25 cellular contexts compared by ENCODE assay signal in genomic region chr17:21003007-21003621, GRCh38. TPM values are rescaled to one million over a fixed set of nuclear protein-coding genes. Genes with fewer than 3 reads are reported as not detected.
DNase-seq lines count a peak whose midpoint lies in the region; ATAC-seq and TF ChIP-seq lines count a peak whose summit lies in the region.
"Had no signal": no experiment of that assay in that cellular context is flagged by ENCODE, and none has a peak within 500 bp of the region (broad histone marks: within the 10 kb centered on the region; RNA-seq: fewer than 3 reads in every experiment).

No MANE protein-coding gene starts in this region.

- H3K27ac ChIP-seq in stomach smooth muscle (ENCODE audit: low read length) = peak overlapping the region; percentile 18
- H3K27ac ChIP-seq: BLaER1 treated with 17β-estradiol and CSF1 and Interleukin-3, amounts not matched to agents 10 nM and 100 nM; parathyroid adenoma had no signal

- H3K4me3 ChIP-seq in stomach smooth muscle (ENCODE audit: low read length in 2 of 2) = no peak overlapping the region
- H3K4me3 ChIP-seq: BLaER1 treated with 17β-estradiol and CSF1 and Interleukin-3, amounts not matched to agents 10 nM and 100 nM; coronary artery had no signal

- H3K9ac ChIP-seq in stomach smooth muscle (ENCODE audit: low read length in 2 of 2) = no peak overlapping the region
- H3K9ac ChIP-seq: BLaER1 treated with 17β-estradiol and CSF1 and Interleukin-3, amounts not matched to agents 10 nM and 100 nM; parathyroid adenoma had no signal

- no peak for ATAC-seq in stimulated activated memory B cell treated with anti-CD40 and anti-IgM and Interleukin-4, amounts not matched to agents 10 μg/mL and 1 μg/mL and 100 μg/mL, for 72 hours
- ATAC-seq: activated CD8-positive, alpha-beta T cell treated with anti-CD3 and anti-CD28 coated beads for 36 hours; left colon; naive thymus-derived CD8-positive, alpha-beta T cell; Right ventricle myocardium inferior had no signal

- H3K4me1 Mint-ChIP-seq in activated naive CD8-positive, alpha-beta T cell (ENCODE audit: low read depth) = peaks cover 40% of the 10 kb centered on the region
- H3K4me1 Mint-ChIP-seq in activated naive CD8-positive, alpha-beta T cell treated with anti-CD3 and anti-CD28 coated beads for 36 hours = peaks cover 27% of the 10 kb centered on the region
- peaks cover 31% of the 10 kb centered on the region for H3K4me1 Mint-ChIP-seq in endothelial cell (ENCODE audit: unreplicated experiment)
- peaks cover 11% of the 10 kb centered on the region for H3K4me1 Mint-ChIP-seq in stimulated activated memory B cell treated with anti-CD40 and anti-IgM and Interleukin-4, amounts not matched to agents 10 μg/mL and 1 μg/mL and 100 μg/mL, for 72 hours

- peaks cover 38% of the 10 kb centered on the region for H3K4me1 ChIP-seq in stomach smooth muscle (ENCODE audit: control insufficient read depth, insufficient read depth, low read length)

- peaks cover 57 to 58% of the 10 kb centered on the region in 2 donors for H3K36me3 ChIP-seq in stomach smooth muscle (ENCODE audit: control insufficient read depth in 2 of 2, insufficient read depth in 2 of 2, low read length in 2 of 2)

- H3K9me3 ChIP-seq in stomach smooth muscle (ENCODE audit: control insufficient read depth in 2 of 2, low read length in 2 of 2) = no peaks in the 10 kb centered on the region
- H3K9me3 ChIP-seq: BLaER1 treated with 17β-estradiol and CSF1 and Interleukin-3, amounts not matched to agents 10 nM and 100 nM had no signal

- DNase-seq in activated naive CD8-positive, alpha-beta T cell treated with anti-CD3 and anti-CD28 coated beads for 36 hours = no peak
- DNase-seq in endothelial cell (ENCODE audit: low spot score) (no peak), NCI-H1105 (lab: John Stamatoyannopoulos, UW) (no peak)
- no peak for DNase-seq in stimulated activated CD4-positive, alpha-beta T cell treated with anti-CD3 and anti-CD28 coated beads, Interleukin-2, amount 100 ng/mL, for 24 hours
- DNase-seq: ACHN; activated CD8-positive, alpha-beta T cell treated with anti-CD3 and anti-CD28 coated beads for 36 hours; EL; left colon; NCI-H1105 treated with DMSO at 0.1 percent for 48 hours; NCI-H2029 treated with DMSO at 0.1 percent for 48 hours; NCI-H345; NCI-H82; T1000 had no signal

- H3K9me3 Mint-ChIP-seq in activated naive CD8-positive, alpha-beta T cell (ENCODE audit: low read depth) = no peaks in the 10 kb centered on the region
- H3K9me3 Mint-ChIP-seq in activated naive CD8-positive, alpha-beta T cell treated with anti-CD3 and anti-CD28 coated beads for 36 hours = no peaks in the 10 kb centered on the region
- H3K9me3 Mint-ChIP-seq in endothelial cell (ENCODE audit: unreplicated experiment) = no peaks in the 10 kb centered on the region
- no peaks in the 10 kb centered on the region for H3K9me3 Mint-ChIP-seq in stimulated activated memory B cell treated with anti-CD40 and anti-IgM and Interleukin-4, amounts not matched to agents 10 μg/mL and 1 μg/mL and 100 μg/mL, for 72 hours
- H3K9me3 Mint-ChIP-seq: activated CD8-positive, alpha-beta T cell treated with anti-CD3 and anti-CD28 coated beads for 36 hours; activated naive CD4-positive, alpha-beta T cell treated with anti-CD3 and anti-CD28 coated beads, Interleukin-2, amount 50 U/mL, for 24 hours; brain; naive thymus-derived CD8-positive, alpha-beta T cell; stimulated activated naive CD8-positive, alpha-beta T cell treated with anti-CD3 and anti-CD28 coated beads, Interleukin-15, Interleukin-2, amounts not matched to agents 100 ng/mL and 50 ng/mL, for 24 hours had no signal

- H3K36me3 Mint-ChIP-seq in activated naive CD8-positive, alpha-beta T cell = peaks cover 10% of the 10 kb centered on the region
- peaks cover 34% of the 10 kb centered on the region for H3K36me3 Mint-ChIP-seq in activated naive CD8-positive, alpha-beta T cell treated with anti-CD3 and anti-CD28 coated beads for 36 hours
- H3K36me3 Mint-ChIP-seq in endothelial cell (ENCODE audit: low read depth, unreplicated experiment) = peaks cover 64% of the 10 kb centered on the region
- peaks cover 60% of the 10 kb centered on the region for H3K36me3 Mint-ChIP-seq in stimulated activated memory B cell treated with anti-CD40 and anti-IgM and Interleukin-4, amounts not matched to agents 10 μg/mL and 1 μg/mL and 100 μg/mL, for 72 hours

- no peak overlapping the region for H3K4me3 Mint-ChIP-seq in activated naive CD8-positive, alpha-beta T cell
- no peak overlapping the region for H3K4me3 Mint-ChIP-seq in activated naive CD8-positive, alpha-beta T cell treated with anti-CD3 and anti-CD28 coated beads for 36 hours
- peak overlapping the region; percentile 56 for H3K4me3 Mint-ChIP-seq in endothelial cell (ENCODE audit: unreplicated experiment)
- H3K4me3 Mint-ChIP-seq in stimulated activated memory B cell treated with anti-CD40 and anti-IgM and Interleukin-4, amounts not matched to agents 10 μg/mL and 1 μg/mL and 100 μg/mL, for 72 hours = no peak overlapping the region
- H3K4me3 Mint-ChIP-seq: activated CD8-positive, alpha-beta T cell treated with anti-CD3 and anti-CD28 coated beads for 36 hours; activated naive CD4-positive, alpha-beta T cell treated with anti-CD3 and anti-CD28 coated beads, Interleukin-2, amount 50 U/mL, for 24 hours; brain; stimulated activated naive CD8-positive, alpha-beta T cell treated with anti-CD3 and anti-CD28 coated beads, Interleukin-15, Interleukin-2, amounts not matched to agents 100 ng/mL and 50 ng/mL, for 24 hours had no signal

- peak overlapping the region; percentile 64 for H3K27ac Mint-ChIP-seq in activated naive CD8-positive, alpha-beta T cell
- no peak overlapping the region for H3K27ac Mint-ChIP-seq in activated naive CD8-positive, alpha-beta T cell treated with anti-CD3 and anti-CD28 coated beads for 36 hours
- no peak overlapping the region for H3K27ac Mint-ChIP-seq in endothelial cell (ENCODE audit: unreplicated experiment)
- no peak overlapping the region for H3K27ac Mint-ChIP-seq in stimulated activated memory B cell treated with anti-CD40 and anti-IgM and Interleukin-4, amounts not matched to agents 10 μg/mL and 1 μg/mL and 100 μg/mL, for 72 hours
- H3K27ac Mint-ChIP-seq: activated naive CD4-positive, alpha-beta T cell treated with anti-CD3 and anti-CD28 coated beads, Interleukin-2, amount 50 U/mL, for 24 hours had no signal

- no peaks in the 10 kb centered on the region for H3K27me3 ChIP-seq in stomach smooth muscle (ENCODE audit: control insufficient read depth in 1 of 2, insufficient read depth in 2 of 2, low read length in 2 of 2)
- H3K27me3 ChIP-seq: BLaER1 treated with 17β-estradiol and CSF1 and Interleukin-3, amounts not matched to agents 10 nM and 100 nM had no signal

- TF ChIP-seq CTCF in endothelial cell (IDR thresholded peaks at IDR 0.05; ENCODE audit: unreplicated experiment) = no peak

- no peaks in the 10 kb centered on the region for H3K27me3 Mint-ChIP-seq in activated naive CD8-positive, alpha-beta T cell
- no peaks in the 10 kb centered on the region for H3K27me3 Mint-ChIP-seq in activated naive CD8-positive, alpha-beta T cell treated with anti-CD3 and anti-CD28 coated beads for 36 hours
- H3K27me3 Mint-ChIP-seq in endothelial cell (ENCODE audit: unreplicated experiment) = peaks cover 13% of the 10 kb centered on the region
- H3K27me3 Mint-ChIP-seq in stimulated activated memory B cell treated with anti-CD40 and anti-IgM and Interleukin-4, amounts not matched to agents 10 μg/mL and 1 μg/mL and 100 μg/mL, for 72 hours = no peaks in the 10 kb centered on the region
- H3K27me3 Mint-ChIP-seq: activated CD8-positive, alpha-beta T cell treated with anti-CD3 and anti-CD28 coated beads for 36 hours; activated naive CD4-positive, alpha-beta T cell treated with anti-CD3 and anti-CD28 coated beads, Interleukin-2, amount 50 U/mL, for 24 hours; brain; naive thymus-derived CD8-positive, alpha-beta T cell; stimulated activated naive CD8-positive, alpha-beta T cell treated with anti-CD3 and anti-CD28 coated beads, Interleukin-15, Interleukin-2, amounts not matched to agents 100 ng/mL and 50 ng/mL, for 24 hours had no signal

TF ChIP-seq in PFSK-1, 5 proteins besides CTCF, POLR2A, EP300 and RAD21:
- TF ChIP-seq SIN3A (IDR thresholded peaks at IDR 0.05; ENCODE audit: borderline replicate concordance, insufficient read depth, low read length) (no peak), POLR2AphosphoS5 (IDR thresholded peaks at IDR 0.05; ENCODE audit: low read depth, low read length) (peak; percentile 12; the same call in 1 of the 2 replicates)
TF ChIP-seq in PFSK-1: peak in this region for 1.

RNA-seq across cellular contexts. Expression of gene USP22, which starts 39.7 kb away (rescaled TPM):
- 100 to 1,000 TPM; 178 to 183 TPM for total RNA-seq in activated naive CD8-positive, alpha-beta T cell treated with anti-CD3 and anti-CD28 coated beads for 36 hours
- 319 TPM for polyA plus RNA-seq in PFSK-1 (2012; ENCODE audit: insufficient read length, low read depth)
- total RNA-seq in endothelial cell (ENCODE audit: unreplicated experiment) = 294 TPM
